ENCODE assay signal across 29 cellular contexts in genomic region chr11:66861774-66862558, GRCh38.
"Had no signal": no experiment of that assay in that cellular context is flagged by ENCODE, and none has a peak within 500 bp of the region (broad histone marks: within the 10 kb centered on the region; RNA-seq: fewer than 3 reads in every experiment).

No MANE protein-coding gene starts in this region.

- H3K4me2 ChIP-seq: neural progenitor cell, smooth muscle cell had no signal

- H3K9ac ChIP-seq: neural progenitor cell had no signal

- H3K9me3 ChIP-seq: ascending aorta, gastrocnemius medialis, lower lobe of right lung, tibial nerve had no signal

- H3K4me1 ChIP-seq: ascending aorta, gastrocnemius medialis, lower lobe of right lung had no signal

- H3K4me3 ChIP-seq: ascending aorta, cardiac muscle cell, coronary artery, dorsolateral prefrontal cortex, gastrocnemius medialis, lower lobe of right lung, neural progenitor cell, smooth muscle cell, tibial nerve had no signal

- H3K27ac ChIP-seq: ascending aorta, cardiac muscle cell, coronary artery, gastrocnemius medialis, lower lobe of right lung, neural progenitor cell, tibial nerve had no signal

- H3K27me3 ChIP-seq: ascending aorta, cardiac muscle cell, dorsolateral prefrontal cortex, gastrocnemius medialis, neural progenitor cell, tibial nerve had no signal

- DNase-seq: activated CD4-positive, alpha-beta memory T cell treated with anti-CD3 and anti-CD28 coated beads for 36 hours; activated CD4-positive, alpha-beta T cell treated with anti-CD3 and anti-CD28 coated beads, Interleukin-2, amount 10 ng/mL, durations not matched to agents 24 days and 14 days; activated CD4-positive, CD25-positive, alpha-beta regulatory T cell treated with anti-CD3 and anti-CD28 coated beads, Interleukin-2, amount 50 U/mL, for 72 hours; activated CD8-positive, alpha-beta memory T cell treated with anti-CD3 and anti-CD28 coated beads, Interleukin-2, amount 50 U/mL, for 4 hours; activated gamma-delta T cell; activated naive CD4-positive, alpha-beta T cell treated with anti-CD3 and anti-CD28 coated beads, Interleukin-2, amount 10 ng/mL, durations not matched to agents 7 days and 5 days; activated naive CD8-positive, alpha-beta T cell treated with anti-CD3 and anti-CD28 coated beads, Interleukin-2, amount 10 ng/mL, durations not matched to agents 7 days and 5 days; activated T-cell treated with anti-CD3 and anti-CD28 coated beads, Interleukin-2, amount 50 U/mL, for 24 hours; cerebellar nuclear complex; dorsolateral prefrontal cortex; effector memory CD8-positive, alpha-beta T cell; erythroblast; gastrocnemius medialis; hippocampal formation; immature natural killer cell; lower lobe of right lung; mesenchymal stem cell; natural killer cell; stimulated activated CD4-positive, alpha-beta T cell treated with anti-CD3 and anti-CD28 coated beads, Interleukin-1b, Interleukin-23, amount 100 ng/mL, for 48 hours; stimulated activated CD4-positive, alpha-beta T cell treated with anti-CD3 and anti-CD28 coated beads, Interleukin-4, amount 100 ng/mL, for 4 hours; stimulated activated CD8-positive, alpha-beta memory T cell treated with anti-CD3 and anti-CD28 coated beads, Interleukin-4, amount 100 ng/mL, for 48 hours; stimulated activated naive B cell treated with anti-CD40 and anti-IgM and Interleukin-4, amounts not matched to agents 10 μg/mL and 1 μg/mL and 100 μg/mL, for 72 hours; T-helper 2 cell had no signal

- ATAC-seq: effector memory CD8-positive, alpha-beta T cell; gastrocnemius medialis; lower lobe of right lung; natural killer cell; stimulated activated naive B cell treated with anti-CD40 and anti-IgM and Interleukin-4, amounts not matched to agents 10 μg/mL and 1 μg/mL and 100 μg/mL, for 72 hours had no signal

- H3K36me3 ChIP-seq: ascending aorta, gastrocnemius medialis, lower lobe of right lung, neural progenitor cell had no signal

- H2AFZ ChIP-seq: neural progenitor cell had no signal
